ENCODE assay signal across 20 cellular contexts in genomic region chr7:80807166-80807900, GRCh38.
A peak's percentile ranks its signal among the peaks of the same experiment; 100 is the strongest.
DNase-seq lines count a peak whose midpoint lies in the region; ATAC-seq and TF ChIP-seq lines count a peak whose summit lies in the region.
"Had no signal": no experiment of that assay in that cellular context is flagged by ENCODE, and none has a peak within 500 bp of the region (broad histone marks: within the 10 kb centered on the region; RNA-seq: fewer than 3 reads in every experiment).

No MANE protein-coding gene starts in this region.

- POLR2A ChIA-PET in MCF 10A (lab: Yijun Ruan, JAX), result interaction anchor here (0.6 to 1.8 kb wide), 6 partner anchors 12 to 260 kb away, joined by 3 to 5 read pairs (median 3); partner anchors contain the start of gene SEMA3C
- POLR2A ChIA-PET in CD8-positive, alpha-beta T cell (lab: Charles Lee), result no interaction called here

- H3K79me2 ChIP-seq in mammary epithelial cell (ENCODE audit: insufficient read depth, low read length), result peaks cover 12% of the 10 kb centered on the region
- H3K79me2 ChIP-seq: parathyroid adenoma had no signal

- CTCF ChIA-PET in mammary epithelial cell (lab: Charles Lee; ENCODE audit: low non-redundant PET) (no interaction called here), MCF 10A (lab: Yijun Ruan, JAX) (interaction anchor here (0.6 to 1.7 kb wide), 5 partner anchors 11 to 114 kb away, joined by 3 to 5 read pairs (median 3); no protein-coding TSS in a partner anchor)
- CTCF ChIA-PET in CD8-positive, alpha-beta T cell (lab: Charles Lee), result no interaction called here

- H3K4me3 ChIP-seq in mammary epithelial cell (replicated peaks in 1 of 3; ENCODE audit: insufficient read depth in 1 of 3, low read depth in 2 of 3, low read length in 3 of 3) (no peak overlapping the region), SK-N-MC (peak overlapping the region; percentile 40), fibroblast of villous mesenchyme (ENCODE audit: low read depth, low read length) (no peak overlapping the region), subcutaneous abdominal adipose tissue (ENCODE audit: low read depth in 1 of 5, low read length in 5 of 5) (no peak overlapping the region), prostate gland (no peak overlapping the region)
- H3K4me3 ChIP-seq in CD8-positive, alpha-beta T cell (ENCODE audit: low read depth, low read length), result no peak overlapping the region

- DNase-seq in mammary epithelial cell (no peak), MCF 10A (ENCODE audit: unreplicated experiment) (no peak), SK-N-MC (ENCODE audit: low read depth, low spot score) (peak; percentile 37), fibroblast of villous mesenchyme (ENCODE audit: low read depth) (peak; percentile 41), GM13977 (ENCODE audit: low spot score) (no peak), prostate gland (ENCODE audit: low spot score) (no peak)
- DNase-seq in CD8-positive, alpha-beta T cell, result no peak
- DNase-seq: activated CD4-positive, alpha-beta T cell treated with anti-CD3 and anti-CD28 coated beads for 4 hours; activated CD8-positive, alpha-beta memory T cell treated with anti-CD3 and anti-CD28 coated beads, Interleukin-2, amount 10 ng/mL, durations not matched to agents 7 days and 5 days; cortex of kidney; DMS53; Karpas-422; naive B cell; NCI-H1417; NCI-H2171; NCI-H748 treated with DMSO at 0.1 percent for 48 hours had no signal

- no peak overlapping the region for H2AFZ ChIP-seq in mammary epithelial cell (ENCODE audit: low read depth, low read length)
- H2AFZ ChIP-seq: parathyroid adenoma had no signal

- H3K4me3 Mint-ChIP-seq in MCF 10A (ENCODE audit: unreplicated experiment), result no peak overlapping the region
- H3K4me3 Mint-ChIP-seq in CD8-positive, alpha-beta T cell, result no peak overlapping the region
- H3K4me3 Mint-ChIP-seq: activated CD8-positive, alpha-beta memory T cell treated with anti-CD3 and anti-CD28 coated beads, Interleukin-2, amount 10 ng/mL, durations not matched to agents 7 days and 5 days; activated naive CD8-positive, alpha-beta T cell; naive B cell had no signal

- no peak for TF ChIP-seq CTCF in mammary epithelial cell (conservative IDR thresholded peaks at IDR 0.05 in 1 of 2, IDR thresholded peaks at IDR 0.05 in 1 of 2; ENCODE audit: extremely low read depth in 1 of 2, insufficient read depth in 1 of 2, low read depth in 1 of 2, low read length in 2 of 2)
- no peak for TF ChIP-seq CTCF in MCF 10A (IDR thresholded peaks at IDR 0.05; ENCODE audit: unreplicated experiment)
- TF ChIP-seq CTCF in fibroblast of villous mesenchyme (IDR thresholded peaks at IDR 0.05; ENCODE audit: insufficient read depth, low read depth, low read length), result no peak
- no peak for TF ChIP-seq CTCF in GM13977 (IDR thresholded peaks at IDR 0.05; ENCODE audit: extremely low read depth, insufficient read depth, missing control alignments)
- TF ChIP-seq CTCF in prostate gland (IDR thresholded peaks at IDR 0.05), result no peak
- no peak for TF ChIP-seq CTCF in CD8-positive, alpha-beta T cell (IDR thresholded peaks at IDR 0.05)

- no peaks in the 10 kb centered on the region for H3K27me3 ChIP-seq in mammary epithelial cell (ENCODE audit: insufficient read depth, low read length)
- H3K27me3 ChIP-seq in subcutaneous abdominal adipose tissue (ENCODE audit: control insufficient read depth in 5 of 5, insufficient read depth in 4 of 5, low read length in 5 of 5), result no peaks in the 10 kb centered on the region
- no peaks in the 10 kb centered on the region for H3K27me3 ChIP-seq in prostate gland (replicated peaks; ENCODE audit: insufficient read depth)
- no peaks in the 10 kb centered on the region for H3K27me3 ChIP-seq in CD8-positive, alpha-beta T cell (ENCODE audit: insufficient read depth, low read length)

- H3K4me1 ChIP-seq in mammary epithelial cell (ENCODE audit: insufficient read depth, low read length), result peaks cover 5% of the 10 kb centered on the region
- H3K4me1 ChIP-seq in subcutaneous abdominal adipose tissue (ENCODE audit: control insufficient read depth in 5 of 5, insufficient read depth in 5 of 5, low read length in 5 of 5), result peaks cover 0 to 12% (median 0%) of the 10 kb centered on the region in 5 donors
- no peaks in the 10 kb centered on the region for H3K4me1 ChIP-seq in prostate gland (replicated peaks)
- H3K4me1 ChIP-seq in CD8-positive, alpha-beta T cell (ENCODE audit: insufficient read depth, low read length), result no peaks in the 10 kb centered on the region
- H3K4me1 ChIP-seq: parathyroid adenoma had no signal

- intact Hi-C loops in mammary epithelial cell (cut with micrococcal nuclease) (no loop called here), MCF 10A (cut with micrococcal nuclease) (loop anchor here (5.0 kb wide), 1 partner anchor 110 kb away; the partner anchor contains the start of gene SEMA3C), prostate gland (cut with DNase I) (no loop called here)
- intact Hi-C loops in CD8-positive, alpha-beta T cell (cut with DNase I, micrococcal nuclease), result no loop called here

- in situ Hi-C loops in mammary epithelial cell (cut with MboI; ENCODE audit: low sequenced_read_pairs in 2 of 2), result no loop called here
- in situ Hi-C loops in GM13977 (cut with MboI; ENCODE audit: low pct_unique_long_range_greater_than_20kb, low sequenced_read_pairs, unreplicated experiment), result no loop called here

- H4K20me1 ChIP-seq in mammary epithelial cell (ENCODE audit: insufficient read depth, low read length), result no peaks in the 10 kb centered on the region

- H3K4me1 Mint-ChIP-seq in MCF 10A (ENCODE audit: insufficient read depth, unreplicated experiment), result peaks cover 4% of the 10 kb centered on the region
- H3K4me1 Mint-ChIP-seq in CD8-positive, alpha-beta T cell (ENCODE audit: low read depth), result no peaks in the 10 kb centered on the region
- H3K4me1 Mint-ChIP-seq: activated CD8-positive, alpha-beta memory T cell treated with anti-CD3 and anti-CD28 coated beads, Interleukin-2, amount 10 ng/mL, durations not matched to agents 7 days and 5 days; naive B cell had no signal

- no peaks in the 10 kb centered on the region for H3K27me3 Mint-ChIP-seq in MCF 10A (ENCODE audit: insufficient read depth, unreplicated experiment)
- no peaks in the 10 kb centered on the region for H3K27me3 Mint-ChIP-seq in CD8-positive, alpha-beta T cell (ENCODE audit: low read depth)
- H3K27me3 Mint-ChIP-seq: activated CD8-positive, alpha-beta memory T cell treated with anti-CD3 and anti-CD28 coated beads, Interleukin-2, amount 10 ng/mL, durations not matched to agents 7 days and 5 days; activated naive CD8-positive, alpha-beta T cell; brain; naive B cell had no signal

- H3K9me3 Mint-ChIP-seq in MCF 10A (ENCODE audit: unreplicated experiment), result no peaks in the 10 kb centered on the region
- H3K9me3 Mint-ChIP-seq in CD8-positive, alpha-beta T cell, result peaks cover 10% of the 10 kb centered on the region

- ATAC-seq in CD8-positive, alpha-beta T cell, result no peak
- ATAC-seq: activated CD8-positive, alpha-beta memory T cell treated with anti-CD3 and anti-CD28 coated beads, Interleukin-2, amount 10 ng/mL, durations not matched to agents 7 days and 5 days had no signal

- H3K36me3 ChIP-seq in mammary epithelial cell (ENCODE audit: insufficient read depth, low read length), result peaks cover 42% of the 10 kb centered on the region
- H3K36me3 ChIP-seq in SK-N-MC (ENCODE audit: insufficient read depth, low read length), result peaks cover 32% of the 10 kb centered on the region
- peaks cover 0 to 19% (median 6%) of the 10 kb centered on the region in 5 donors for H3K36me3 ChIP-seq in subcutaneous abdominal adipose tissue (ENCODE audit: control insufficient read depth in 5 of 5, insufficient read depth in 5 of 5, low read length in 5 of 5)
- H3K36me3 ChIP-seq in prostate gland, result no peaks in the 10 kb centered on the region
- no peaks in the 10 kb centered on the region for H3K36me3 ChIP-seq in CD8-positive, alpha-beta T cell (ENCODE audit: insufficient read depth, low read length)

- peak overlapping the region; percentile 19 for H3K4me2 ChIP-seq in mammary epithelial cell (ENCODE audit: insufficient read depth, low read depth, low read length)

- WGBS in mammary epithelial cell (ENCODE audit: low coverage, missing lambda C conversion rate), result 49% methylated on average over 3 of the region's 3 CpGs
- WGBS in prostate gland, result 42% methylated on average over 3 of the region's 3 CpGs

- TF ChIP-seq POLR2A in prostate gland (IDR thresholded peaks at IDR 0.05), result no peak

- H3K27ac Mint-ChIP-seq in MCF 10A (ENCODE audit: low read depth, unreplicated experiment), result no peak overlapping the region
- H3K27ac Mint-ChIP-seq in CD8-positive, alpha-beta T cell, result no peak overlapping the region
- H3K27ac Mint-ChIP-seq: activated CD8-positive, alpha-beta memory T cell treated with anti-CD3 and anti-CD28 coated beads, Interleukin-2, amount 10 ng/mL, durations not matched to agents 7 days and 5 days; activated naive CD8-positive, alpha-beta T cell; naive B cell had no signal

- peaks cover 5% of the 10 kb centered on the region for H3K9me3 ChIP-seq in mammary epithelial cell (replicated peaks; ENCODE audit: insufficient read depth, low read length)
- H3K9me3 ChIP-seq in SK-N-MC (ENCODE audit: low read depth, low read length), result peaks cover 2% of the 10 kb centered on the region
- H3K9me3 ChIP-seq in subcutaneous abdominal adipose tissue (ENCODE audit: control insufficient read depth in 5 of 5, low read length in 5 of 5), result no peaks in the 10 kb centered on the region
- H3K9me3 ChIP-seq in prostate gland, result no peaks in the 10 kb centered on the region
- no peaks in the 10 kb centered on the region for H3K9me3 ChIP-seq in CD8-positive, alpha-beta T cell (ENCODE audit: low read length)

- dilution Hi-C loops in mammary epithelial cell (cut with HindIII; ENCODE audit: low sequenced_read_pairs), result no loop called here

- peaks cover 68% of the 10 kb centered on the region for H3K36me3 Mint-ChIP-seq in MCF 10A (ENCODE audit: insufficient read depth, unreplicated experiment)
- H3K36me3 Mint-ChIP-seq in CD8-positive, alpha-beta T cell, result no peaks in the 10 kb centered on the region
- H3K36me3 Mint-ChIP-seq: activated CD8-positive, alpha-beta memory T cell treated with anti-CD3 and anti-CD28 coated beads, Interleukin-2, amount 10 ng/mL, durations not matched to agents 7 days and 5 days; activated naive CD8-positive, alpha-beta T cell; naive B cell had no signal

- BruUV-seq in mammary epithelial cell (replicated peaks; lab: Mats Ljungman, UMichigan) (no TSS peak), MCF 10A (replicated peaks; lab: Mats Ljungman, UMichigan) (no TSS peak)

- H3K9ac ChIP-seq in mammary epithelial cell (ENCODE audit: insufficient read depth, low read length), result no peak overlapping the region
- no peak overlapping the region for H3K9ac ChIP-seq in SK-N-MC (ENCODE audit: insufficient read length)
- H3K9ac ChIP-seq in subcutaneous abdominal adipose tissue (ENCODE audit: low read length in 5 of 5), result peak overlapping the region in 1 of 5 donors; percentile 13
- H3K9ac ChIP-seq: parathyroid adenoma had no signal

- H3K27ac ChIP-seq in mammary epithelial cell (ENCODE audit: insufficient read depth, low read depth, low read length), result no peak overlapping the region
- H3K27ac ChIP-seq in SK-N-MC, result peak overlapping the region; percentile 84
- H3K27ac ChIP-seq in subcutaneous abdominal adipose tissue (ENCODE audit: low read depth, low read length), result peak overlapping the region; percentile 55
- H3K27ac ChIP-seq in prostate gland, result no peak overlapping the region
- no peak overlapping the region for H3K27ac ChIP-seq in CD8-positive, alpha-beta T cell (ENCODE audit: low read depth, low read length)
- H3K27ac ChIP-seq: parathyroid adenoma had no signal

Comparison
In these comparisons a context has a peak if more than half of its experiments do, and no peak if none do; other contexts are left out.
1. DNase-seq: peak in SK-N-MC (single experiment) and fibroblast of villous mesenchyme (single experiment); none in mammary epithelial cell (single experiment), MCF 10A (single experiment), GM13977 (single experiment), prostate gland (single experiment) and CD8-positive, alpha-beta T cell (0 of 7).
2. H3K27ac ChIP-seq: peak in SK-N-MC (single experiment) and subcutaneous abdominal adipose tissue (single experiment); none in mammary epithelial cell (single experiment), prostate gland (0 of 2) and CD8-positive, alpha-beta T cell (single experiment).